ENCODE assay signal across 8 cellular contexts in the genomic region with DNA sequence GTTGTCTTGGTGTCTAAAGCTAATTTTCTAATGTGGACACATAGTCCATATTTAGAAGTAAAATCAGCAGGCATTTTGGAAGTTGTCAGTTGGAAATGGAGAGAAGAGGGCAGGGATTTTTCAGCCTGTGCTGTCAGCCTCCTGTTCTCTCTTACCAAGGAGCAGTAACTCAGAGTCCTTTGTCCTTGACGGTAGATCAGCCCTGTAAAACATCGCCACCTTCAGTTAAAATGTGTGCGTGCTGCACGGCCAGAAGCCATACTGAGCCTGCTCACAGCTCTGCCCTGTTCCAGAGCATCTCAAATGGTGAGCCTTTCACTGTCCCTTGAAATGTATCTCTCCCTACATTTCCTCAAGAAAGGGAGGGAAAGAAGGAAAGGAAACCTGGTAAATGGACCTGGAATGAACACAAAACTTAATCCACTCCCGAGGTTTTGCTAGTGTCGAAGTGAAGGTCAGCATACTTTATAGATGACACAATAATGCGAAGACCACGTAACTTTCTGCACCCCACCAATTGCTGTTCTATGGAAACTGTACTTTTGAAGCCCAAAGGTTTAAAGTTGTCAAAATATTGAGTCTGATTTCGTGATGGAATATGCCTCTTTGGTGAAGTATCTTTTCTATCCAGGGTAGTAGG.
DNase-seq lines count a peak whose midpoint lies in the region; ATAC-seq and TF ChIP-seq lines count a peak whose summit lies in the region.
"Had no signal": no experiment of that assay in that cellular context is flagged by ENCODE, and none has a peak within 500 bp of the region (broad histone marks: within the 10 kb centered on the region; RNA-seq: fewer than 3 reads in every experiment).

No MANE protein-coding gene starts in this region.

- H3K9me3 Mint-ChIP-seq in type B pancreatic cell = peaks cover 8% of the 10 kb centered on the region

- H3K36me3 Mint-ChIP-seq in type B pancreatic cell = peaks cover 14% of the 10 kb centered on the region
- H3K36me3 Mint-ChIP-seq: activated naive CD8-positive, alpha-beta T cell had no signal

- ATAC-seq in GM21515 (IDR thresholded peaks at IDR 0.05; ENCODE audit: unreplicated experiment) = peak; percentile 87
- peak; percentile 84 for ATAC-seq in HG03565 (IDR thresholded peaks at IDR 0.05; ENCODE audit: unreplicated experiment)
- ATAC-seq in left lung = peak; percentile 98

- no peak overlapping the region for H3K4me3 Mint-ChIP-seq in type B pancreatic cell
- H3K4me3 Mint-ChIP-seq: activated naive CD8-positive, alpha-beta T cell had no signal

- peaks cover 34% of the 10 kb centered on the region for H3K4me1 Mint-ChIP-seq in type B pancreatic cell (ENCODE audit: unreplicated experiment)

- intact Hi-C loops in colonic mucosa (cut with DNase I) = loop anchor here (5.0 to 10.0 kb wide), 2 partner anchors 121 to 223 kb away; no protein-coding TSS in a partner anchor
- intact Hi-C loops in left lung (cut with DNase I) = no loop called here

- H3K4me1 ChIP-seq in colonic mucosa (no peaks in the 10 kb centered on the region), left lung (no peaks in the 10 kb centered on the region)

- DNase-seq in GM10266 (ENCODE audit: extremely low spot score) (peak; percentile 47), NCI-H774 (lab: John Stamatoyannopoulos, UW) (peak; percentile 60), colonic mucosa (peak; percentile 57), left lung (peak in 1 of 2 donors; percentile 43), type B pancreatic cell (ENCODE audit: extremely low spot score, unreplicated experiment) (no peak)

- H3K9me3 ChIP-seq in colonic mucosa (no peaks in the 10 kb centered on the region), left lung (no peaks in the 10 kb centered on the region)

- no peak overlapping the region for H3K27ac Mint-ChIP-seq in type B pancreatic cell
- H3K27ac Mint-ChIP-seq: activated naive CD8-positive, alpha-beta T cell had no signal

- no peaks in the 10 kb centered on the region for H3K27me3 ChIP-seq in colonic mucosa
- no peaks in the 10 kb centered on the region for H3K27me3 ChIP-seq in left lung

- TF ChIP-seq CTCF in GM10266 (IDR thresholded peaks at IDR 0.05; ENCODE audit: control insufficient read depth, insufficient read depth, low read depth, missing control alignments) (peak; percentile 93), colonic mucosa (IDR thresholded peaks at IDR 0.05) (peak; percentile 70), left lung (IDR thresholded peaks at IDR 0.05) (peak; percentile 45 to 47), type B pancreatic cell (conservative IDR thresholded peaks at IDR 0.05) (peak; percentile 79)

- H3K27me3 Mint-ChIP-seq in type B pancreatic cell = peaks cover 4% of the 10 kb centered on the region
- H3K27me3 Mint-ChIP-seq: activated naive CD8-positive, alpha-beta T cell had no signal

- no peak overlapping the region for H3K9ac ChIP-seq in colonic mucosa (ENCODE audit: low read depth in 2 of 2, low read length in 2 of 2)

- H3K4me3 ChIP-seq in colonic mucosa (no peak overlapping the region), left lung (no peak overlapping the region)

- H3K27ac ChIP-seq in colonic mucosa (no peak overlapping the region), left lung (no peak overlapping the region)

- H3K36me3 ChIP-seq in colonic mucosa (no peaks in the 10 kb centered on the region), left lung (no peaks in the 10 kb centered on the region)
